In the genomic region with DNA sequence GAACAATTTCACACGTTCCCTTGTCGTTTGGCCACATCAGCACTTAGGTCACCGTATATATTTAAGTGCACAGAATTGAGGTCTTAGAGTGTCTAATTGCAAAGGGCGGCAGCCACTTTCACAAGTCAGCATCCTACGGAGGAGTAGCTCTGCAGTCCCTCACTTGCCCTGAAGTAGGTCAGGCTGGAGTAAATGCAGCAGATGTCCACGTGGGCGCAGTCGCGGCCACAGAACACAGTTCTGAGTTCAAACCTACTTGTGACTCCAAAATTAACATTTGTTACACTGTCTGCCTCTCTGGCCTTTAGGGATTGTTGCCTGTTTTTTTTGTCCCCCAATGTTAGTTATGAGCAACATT, we compare ENCODE assay signal across 1 cellular context.
TF ChIP-seq lines count a peak whose summit lies in the region.

No MANE protein-coding gene starts in this region.

TF ChIP-seq in GM23338, 12 proteins besides CTCF, POLR2A, EP300 and RAD21 (continued from another document):
- TF ChIP-seq, protein P1, sequence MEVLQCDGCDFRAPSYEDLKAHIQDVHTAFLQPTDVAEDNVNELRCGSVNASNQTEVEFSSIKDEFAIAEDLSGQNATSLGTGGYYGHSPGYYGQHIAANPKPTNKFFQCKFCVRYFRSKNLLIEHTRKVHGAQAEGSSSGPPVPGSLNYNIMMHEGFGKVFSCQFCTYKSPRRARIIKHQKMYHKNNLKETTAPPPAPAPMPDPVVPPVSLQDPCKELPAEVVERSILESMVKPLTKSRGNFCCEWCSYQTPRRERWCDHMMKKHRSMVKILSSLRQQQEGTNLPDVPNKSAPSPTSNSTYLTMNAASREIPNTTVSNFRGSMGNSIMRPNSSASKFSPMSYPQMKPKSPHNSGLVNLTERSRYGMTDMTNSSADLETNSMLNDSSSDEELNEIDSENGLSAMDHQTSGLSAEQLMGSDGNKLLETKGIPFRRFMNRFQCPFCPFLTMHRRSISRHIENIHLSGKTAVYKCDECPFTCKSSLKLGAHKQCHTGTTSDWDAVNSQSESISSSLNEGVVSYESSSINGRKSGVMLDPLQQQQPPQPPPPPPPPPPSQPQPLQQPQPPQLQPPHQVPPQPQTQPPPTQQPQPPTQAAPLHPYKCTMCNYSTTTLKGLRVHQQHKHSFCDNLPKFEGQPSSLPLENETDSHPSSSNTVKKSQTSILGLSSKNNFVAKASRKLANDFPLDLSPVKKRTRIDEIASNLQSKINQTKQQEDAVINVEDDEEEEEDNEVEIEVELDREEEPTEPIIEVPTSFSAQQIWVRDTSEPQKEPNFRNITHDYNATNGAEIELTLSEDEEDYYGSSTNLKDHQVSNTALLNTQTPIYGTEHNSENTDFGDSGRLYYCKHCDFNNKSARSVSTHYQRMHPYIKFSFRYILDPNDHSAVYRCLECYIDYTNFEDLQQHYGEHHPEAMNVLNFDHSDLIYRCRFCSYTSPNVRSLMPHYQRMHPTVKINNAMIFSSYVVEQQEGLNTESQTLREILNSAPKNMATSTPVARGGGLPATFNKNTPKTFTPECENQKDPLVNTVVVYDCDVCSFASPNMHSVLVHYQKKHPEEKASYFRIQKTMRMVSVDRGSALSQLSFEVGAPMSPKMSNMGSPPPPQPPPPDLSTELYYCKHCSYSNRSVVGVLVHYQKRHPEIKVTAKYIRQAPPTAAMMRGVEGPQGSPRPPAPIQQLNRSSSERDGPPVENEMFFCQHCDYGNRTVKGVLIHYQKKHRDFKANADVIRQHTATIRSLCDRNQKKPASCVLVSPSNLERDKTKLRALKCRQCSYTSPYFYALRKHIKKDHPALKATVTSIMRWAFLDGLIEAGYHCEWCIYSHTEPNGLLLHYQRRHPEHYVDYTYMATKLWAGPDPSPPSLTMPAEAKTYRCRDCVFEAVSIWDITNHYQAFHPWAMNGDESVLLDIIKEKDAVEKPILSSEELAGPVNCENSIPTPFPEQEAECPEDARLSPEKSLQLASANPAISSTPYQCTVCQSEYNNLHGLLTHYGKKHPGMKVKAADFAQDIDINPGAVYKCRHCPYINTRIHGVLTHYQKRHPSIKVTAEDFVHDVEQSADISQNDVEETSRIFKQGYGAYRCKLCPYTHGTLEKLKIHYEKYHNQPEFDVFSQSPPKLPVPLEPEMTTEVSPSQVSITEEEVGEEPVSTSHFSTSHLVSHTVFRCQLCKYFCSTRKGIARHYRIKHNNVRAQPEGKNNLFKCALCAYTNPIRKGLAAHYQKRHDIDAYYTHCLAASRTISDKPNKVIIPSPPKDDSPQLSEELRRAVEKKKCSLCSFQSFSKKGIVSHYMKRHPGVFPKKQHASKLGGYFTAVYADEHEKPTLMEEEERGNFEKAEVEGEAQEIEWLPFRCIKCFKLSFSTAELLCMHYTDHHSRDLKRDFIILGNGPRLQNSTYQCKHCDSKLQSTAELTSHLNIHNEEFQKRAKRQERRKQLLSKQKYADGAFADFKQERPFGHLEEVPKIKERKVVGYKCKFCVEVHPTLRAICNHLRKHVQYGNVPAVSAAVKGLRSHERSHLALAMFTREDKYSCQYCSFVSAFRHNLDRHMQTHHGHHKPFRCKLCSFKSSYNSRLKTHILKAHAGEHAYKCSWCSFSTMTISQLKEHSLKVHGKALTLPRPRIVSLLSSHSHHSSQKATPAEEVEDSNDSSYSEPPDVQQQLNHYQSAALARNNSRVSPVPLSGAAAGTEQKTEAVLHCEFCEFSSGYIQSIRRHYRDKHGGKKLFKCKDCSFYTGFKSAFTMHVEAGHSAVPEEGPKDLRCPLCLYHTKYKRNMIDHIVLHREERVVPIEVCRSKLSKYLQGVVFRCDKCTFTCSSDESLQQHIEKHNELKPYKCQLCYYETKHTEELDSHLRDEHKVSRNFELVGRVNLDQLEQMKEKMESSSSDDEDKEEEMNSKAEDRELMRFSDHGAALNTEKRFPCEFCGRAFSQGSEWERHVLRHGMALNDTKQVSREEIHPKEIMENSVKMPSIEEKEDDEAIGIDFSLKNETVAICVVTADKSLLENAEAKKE (CRISPR knock-in tag; IDR thresholded peaks at IDR 0.05) = no peak
- TF ChIP-seq POLR2AphosphoS5 (IDR thresholded peaks at IDR 0.05; ENCODE audit: low read depth) (no peak), NANOG (IDR thresholded peaks at IDR 0.05; ENCODE audit: borderline replicate concordance) (no peak), ZNF114 (CRISPR knock-in tag; IDR thresholded peaks at IDR 0.05) (no peak), CREB1 (CRISPR knock-in tag; IDR thresholded peaks at IDR 0.05; ENCODE audit: low read depth) (no peak)
- TF ChIP-seq, protein P2, sequence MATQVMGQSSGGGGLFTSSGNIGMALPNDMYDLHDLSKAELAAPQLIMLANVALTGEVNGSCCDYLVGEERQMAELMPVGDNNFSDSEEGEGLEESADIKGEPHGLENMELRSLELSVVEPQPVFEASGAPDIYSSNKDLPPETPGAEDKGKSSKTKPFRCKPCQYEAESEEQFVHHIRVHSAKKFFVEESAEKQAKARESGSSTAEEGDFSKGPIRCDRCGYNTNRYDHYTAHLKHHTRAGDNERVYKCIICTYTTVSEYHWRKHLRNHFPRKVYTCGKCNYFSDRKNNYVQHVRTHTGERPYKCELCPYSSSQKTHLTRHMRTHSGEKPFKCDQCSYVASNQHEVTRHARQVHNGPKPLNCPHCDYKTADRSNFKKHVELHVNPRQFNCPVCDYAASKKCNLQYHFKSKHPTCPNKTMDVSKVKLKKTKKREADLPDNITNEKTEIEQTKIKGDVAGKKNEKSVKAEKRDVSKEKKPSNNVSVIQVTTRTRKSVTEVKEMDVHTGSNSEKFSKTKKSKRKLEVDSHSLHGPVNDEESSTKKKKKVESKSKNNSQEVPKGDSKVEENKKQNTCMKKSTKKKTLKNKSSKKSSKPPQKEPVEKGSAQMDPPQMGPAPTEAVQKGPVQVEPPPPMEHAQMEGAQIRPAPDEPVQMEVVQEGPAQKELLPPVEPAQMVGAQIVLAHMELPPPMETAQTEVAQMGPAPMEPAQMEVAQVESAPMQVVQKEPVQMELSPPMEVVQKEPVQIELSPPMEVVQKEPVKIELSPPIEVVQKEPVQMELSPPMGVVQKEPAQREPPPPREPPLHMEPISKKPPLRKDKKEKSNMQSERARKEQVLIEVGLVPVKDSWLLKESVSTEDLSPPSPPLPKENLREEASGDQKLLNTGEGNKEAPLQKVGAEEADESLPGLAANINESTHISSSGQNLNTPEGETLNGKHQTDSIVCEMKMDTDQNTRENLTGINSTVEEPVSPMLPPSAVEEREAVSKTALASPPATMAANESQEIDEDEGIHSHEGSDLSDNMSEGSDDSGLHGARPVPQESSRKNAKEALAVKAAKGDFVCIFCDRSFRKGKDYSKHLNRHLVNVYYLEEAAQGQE (IDR thresholded peaks at IDR 0.05; ENCODE audit: unreplicated experiment) = no peak
